ENCODE assay signal across 1 cellular context in genomic region chr16:83717308-83717707, GRCh38.
TF ChIP-seq lines count a peak whose summit lies in the region.

No MANE protein-coding gene starts in this region.

TF ChIP-seq in HCT116, 20 proteins besides CTCF, POLR2A, EP300 and RAD21 (continued from another document):
- TF ChIP-seq REST (IDR thresholded peaks at IDR 0.05; ENCODE audit: low read depth) (no peak), ZNF274 (IDR thresholded peaks at IDR 0.05; ENCODE audit: low read depth, low read length) (no peak), POLR2AphosphoS5 (IDR thresholded peaks at IDR 0.05; ENCODE audit: low read depth, low read length) (no peak), MAX (IDR thresholded peaks at IDR 0.05) (no peak), SP1 (IDR thresholded peaks at IDR 0.05; ENCODE audit: low read depth) (no peak), FOSL1 (IDR thresholded peaks at IDR 0.05; ENCODE audit: low read depth) (no peak), ATF3 (IDR thresholded peaks at IDR 0.05) (no peak), TCF7L2 (IDR thresholded peaks at IDR 0.05; ENCODE audit: borderline replicate concordance, extremely low read depth, insufficient read depth, insufficient read length) (no peak)
